In the genomic region with DNA sequence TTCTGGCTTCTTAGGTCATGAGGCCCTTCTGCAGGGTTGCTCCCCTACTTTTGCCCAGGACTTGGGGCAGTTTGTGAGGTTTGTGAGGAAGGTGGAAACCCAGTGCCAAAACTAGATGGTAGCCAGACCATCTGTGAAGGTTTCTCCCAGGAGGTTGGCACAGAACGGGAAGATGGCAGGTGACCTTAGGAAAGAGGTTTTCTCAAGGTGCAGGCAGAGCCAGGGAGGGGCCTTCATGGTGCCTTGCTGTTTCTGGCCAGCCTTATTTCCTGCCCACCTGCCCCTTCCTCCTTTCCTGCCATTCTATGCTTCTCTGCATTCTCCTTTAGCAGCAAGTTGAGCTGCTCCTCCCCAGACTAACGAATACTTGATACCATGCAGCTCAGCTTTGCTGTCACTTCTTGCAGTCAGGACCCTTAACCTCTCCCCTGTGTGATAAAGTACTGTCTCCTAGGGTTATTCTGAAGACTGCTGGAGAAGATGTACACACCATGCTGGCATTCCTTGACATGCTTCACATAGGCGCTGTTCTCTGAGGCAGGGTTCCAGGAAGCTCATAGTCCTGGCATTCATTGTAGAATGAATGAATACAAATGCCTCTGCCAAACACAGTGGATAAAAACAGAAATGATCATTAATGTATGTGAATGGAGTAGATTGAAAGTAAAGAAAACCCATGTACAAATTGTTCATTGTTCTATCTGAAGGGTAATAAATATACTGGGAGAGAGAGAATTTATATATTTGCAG, we compare ENCODE assay signal across 25 cellular contexts.
DNase-seq lines count a peak whose midpoint lies in the region; ATAC-seq and TF ChIP-seq lines count a peak whose summit lies in the region.
"Had no signal": no experiment of that assay in that cellular context is flagged by ENCODE, and none has a peak within 500 bp of the region (broad histone marks: within the 10 kb centered on the region; RNA-seq: fewer than 3 reads in every experiment).

No MANE protein-coding gene starts in this region.

- BruUV-seq in IMR-90 (replicated peaks; lab: Mats Ljungman, UMichigan): no TSS peak

- TF ChIP-seq RAD21 in IMR-90 (IDR thresholded peaks at IDR 0.05; ENCODE audit: low read length): no peak

- peak; percentile 53 for ATAC-seq in IMR-90 (ENCODE audit: low read depth)
- ATAC-seq in central memory CD8-positive, alpha-beta T cell (replicated peaks; ENCODE audit: extremely low read depth, poor library complexity, severe bottlenecking): no peak
- no peak for ATAC-seq in Right ventricle myocardium inferior
- ATAC-seq: activated T-cell treated with anti-CD3 and anti-CD28 coated beads, Interleukin-2, amount 50 U/mL, for 4 hours; body of pancreas; K562; SK-N-SH treated with all-trans-retinoic acid at 6 μM for 48 hours had no signal

- H3K4me1 ChIP-seq in IMR-90 (ENCODE audit: control insufficient read depth, insufficient read depth, low read length) (no peaks in the 10 kb centered on the region), mesendoderm (ENCODE audit: control insufficient read depth, low read depth, low read length) (no peaks in the 10 kb centered on the region)

- dilution Hi-C loops in IMR-90 (cut with HindIII; ENCODE audit: low sequenced_read_pairs, unreplicated experiment): no loop called here

- no peak overlapping the region for H3K18ac ChIP-seq in IMR-90 (ENCODE audit: low read depth, low read length)
- no peak overlapping the region for H3K18ac ChIP-seq in mesendoderm (ENCODE audit: low read length)

- no peak overlapping the region for H2BK5ac ChIP-seq in IMR-90 (ENCODE audit: low read depth, low read length, poor library complexity, severe bottlenecking)
- H2BK5ac ChIP-seq in mesendoderm (ENCODE audit: low read length): no peak overlapping the region

- H3K27me3 Mint-ChIP-seq in central memory CD8-positive, alpha-beta T cell: no peaks in the 10 kb centered on the region

- no peaks in the 10 kb centered on the region for H3K9me3 Mint-ChIP-seq in central memory CD8-positive, alpha-beta T cell
- H3K9me3 Mint-ChIP-seq: activated T-cell treated with anti-CD3 and anti-CD28 coated beads, Interleukin-2, amount 50 U/mL, for 4 hours; T-helper 2 cell treated with Interferon-gamma antibody and Interleukin-4, amounts not matched to agents 5 μg/mL and 100 μg/mL, for 36 hours had no signal

- H2BK15ac ChIP-seq in IMR-90 (ENCODE audit: low read depth, low read length): no peak overlapping the region
- H2BK15ac ChIP-seq in mesendoderm (replicated peaks; ENCODE audit: low read depth): no peak overlapping the region

- H3K4me2 ChIP-seq in IMR-90 (ENCODE audit: low read depth, low read length) (no peak overlapping the region), mesendoderm (ENCODE audit: low read length) (no peak overlapping the region)

- 100% methylated on average over 1 of the region's 3 CpGs; no CpG with 5 or more reads in 1 of the 2 experiments for WGBS in IMR-90 (ENCODE audit: extremely low coverage in 2 of 2, insufficient read length in 1 of 2), 2 experiments
- no CpG with 5 or more reads among the region's 3 CpGs for WGBS in mesendoderm (ENCODE audit: extremely low coverage, insufficient coverage, low lambda C conversion rate)

- CTCF ChIA-PET in IMR-90 (lab: Yijun Ruan, JAX): interaction anchor here (1.5 kb wide), 1 partner anchor 26 kb away, joined by 4 read pairs; no protein-coding TSS in a partner anchor

- H2AFZ ChIP-seq in IMR-90 (replicated peaks; ENCODE audit: low read length, poor library complexity): no peak overlapping the region

- H3K14ac ChIP-seq in IMR-90 (replicated peaks; ENCODE audit: low read depth, low read length): no peak overlapping the region

- no peaks in the 10 kb centered on the region for H3K9me1 ChIP-seq in IMR-90 (ENCODE audit: insufficient read depth, low read length)

- H3K56ac ChIP-seq in IMR-90 (ENCODE audit: extremely low read depth, insufficient read depth, low read length) (no peak overlapping the region), mesendoderm (ENCODE audit: low read length) (no peak overlapping the region)

- no peak overlapping the region for H4K91ac ChIP-seq in IMR-90 (ENCODE audit: insufficient read depth, low read depth, low read length)

- H3K9me3 ChIP-seq in IMR-90 (ENCODE audit: control insufficient read depth, insufficient read depth, low read length): no peaks in the 10 kb centered on the region
- H3K9me3 ChIP-seq: body of pancreas, heart left ventricle had no signal

- H2AK5ac ChIP-seq in IMR-90 (ENCODE audit: low read depth, low read length) (no peak overlapping the region), mesendoderm (ENCODE audit: low read length) (no peak overlapping the region)

- intact Hi-C loops in IMR-90 (cut with micrococcal nuclease): no loop called here
- intact Hi-C loops in Right ventricle myocardium inferior (cut with DNase I): no loop called here

- H3K27ac ChIP-seq in IMR-90 (ENCODE audit: insufficient read depth, low read length): no peak overlapping the region
- no peak overlapping the region for H3K27ac ChIP-seq in mesendoderm (ENCODE audit: low read depth, low read length)
- H3K27ac ChIP-seq: body of pancreas, heart left ventricle had no signal

- H3K4me3 Mint-ChIP-seq in central memory CD8-positive, alpha-beta T cell: no peak overlapping the region
- H3K4me3 Mint-ChIP-seq: activated T-cell treated with anti-CD3 and anti-CD28 coated beads, Interleukin-2, amount 50 U/mL, for 4 hours; T-helper 2 cell treated with Interferon-gamma antibody and Interleukin-4, amounts not matched to agents 5 μg/mL and 100 μg/mL, for 36 hours had no signal

- H3K23ac ChIP-seq in IMR-90 (ENCODE audit: low read depth, low read length): no peak overlapping the region
- H3K23ac ChIP-seq in mesendoderm (ENCODE audit: low read length): no peak overlapping the region

- H3K4me3 ChIP-seq in IMR-90 (ENCODE audit: insufficient read depth, low read depth, low read length) (no peak overlapping the region), mesendoderm (ENCODE audit: low read length) (no peak overlapping the region)
- H3K4me3 ChIP-seq: body of pancreas, heart left ventricle, K562, lung had no signal

- H4K20me1 ChIP-seq in IMR-90 (ENCODE audit: insufficient read depth, low read length): 0 out of 2 replicates have a peak, but pooled peaks cover 2% of the 10 kb centered on the region

- no peak for TF ChIP-seq CTCF in IMR-90 (conservative IDR thresholded peaks at IDR 0.05; ENCODE audit: low read depth, low read length)

- peaks cover 34% of the 10 kb centered on the region for H3K4me1 Mint-ChIP-seq in central memory CD8-positive, alpha-beta T cell

- no peak for TF ChIP-seq POLR2A in IMR-90 (IDR thresholded peaks at IDR 0.05; ENCODE audit: low read depth, low read length)

- H3K79me1 ChIP-seq in IMR-90 (ENCODE audit: low read depth in 1 of 2, low read length in 2 of 2) (peaks cover 0 to 4% of the 10 kb centered on the region in 2 experiments; a peak in 1 of 4 replicates), mesendoderm (ENCODE audit: low read length) (no peaks in the 10 kb centered on the region)

- H3K4ac ChIP-seq in IMR-90 (ENCODE audit: low read depth, low read length): no peak overlapping the region
- H3K4ac ChIP-seq in mesendoderm (ENCODE audit: low read depth, low read length): no peak overlapping the region

- H3K27ac Mint-ChIP-seq in central memory CD8-positive, alpha-beta T cell (ENCODE audit: low read depth): peak overlapping the region; percentile 23
- H3K27ac Mint-ChIP-seq: T-helper 2 cell treated with Interferon-gamma antibody and Interleukin-4, amounts not matched to agents 5 μg/mL and 100 μg/mL, for 36 hours had no signal

- H3K27me3 ChIP-seq in IMR-90 (ENCODE audit: control insufficient read depth, insufficient read depth, low read length) (no peaks in the 10 kb centered on the region), mesendoderm (ENCODE audit: insufficient read depth, low read length, poor library complexity) (no peaks in the 10 kb centered on the region)
- H3K27me3 ChIP-seq: body of pancreas, heart left ventricle had no signal

- H4K5ac ChIP-seq in IMR-90 (ENCODE audit: low read depth, low read length): no peak overlapping the region
- no peak overlapping the region for H4K5ac ChIP-seq in mesendoderm (ENCODE audit: low read length)

- POLR2A ChIA-PET in IMR-90 (lab: Charles Lee; ENCODE audit: unreplicated experiment): no interaction called here

- peaks cover 4% of the 10 kb centered on the region for H3K36me3 Mint-ChIP-seq in central memory CD8-positive, alpha-beta T cell (ENCODE audit: insufficient read depth)

- H2BK120ac ChIP-seq in IMR-90 (ENCODE audit: low read depth, low read length) (no peak overlapping the region), mesendoderm (ENCODE audit: low read depth, low read length) (no peak overlapping the region)

- no peak overlapping the region for H2BK20ac ChIP-seq in IMR-90 (ENCODE audit: low read depth, low read length)

- H4K8ac ChIP-seq in IMR-90 (ENCODE audit: low read depth in 2 of 2, low read length in 2 of 2) (no peak overlapping the region), mesendoderm (ENCODE audit: low read depth, low read length) (no peak overlapping the region)

- H3K9ac ChIP-seq in IMR-90 (ENCODE audit: low read depth, low read length) (no peak overlapping the region), mesendoderm (ENCODE audit: low read length) (no peak overlapping the region)

- no peaks in the 10 kb centered on the region for H3K36me3 ChIP-seq in IMR-90 (ENCODE audit: control insufficient read depth, insufficient read depth, low read length)
- no peaks in the 10 kb centered on the region for H3K36me3 ChIP-seq in mesendoderm (ENCODE audit: control insufficient read depth, insufficient read depth, low read length)
- H3K36me3 ChIP-seq: heart left ventricle had no signal

- DNase-seq in IMR-90: peak; percentile 14
- no peak for DNase-seq in central memory CD8-positive, alpha-beta T cell (ENCODE audit: low spot score in 2 of 2)
- peak; percentile 31 for DNase-seq in left kidney (ENCODE audit: low read depth, low spot score)
- peak; percentile 17 for DNase-seq in putamen (ENCODE audit: low spot score)
- DNase-seq in mesendoderm: no peak
- no peak for DNase-seq in KG1 (lab: John Stamatoyannopoulos, UW)
- no peak for DNase-seq in Right ventricle myocardium inferior (ENCODE audit: missing footprints)
- DNase-seq: activated CD4-positive, alpha-beta T cell treated with anti-CD3 and anti-CD28 coated beads for 4 hours; activated gamma-delta T cell treated with Interleukin-2 at 50 U/mL for 16 hours; activated T-cell treated with anti-CD3 and anti-CD28 coated beads, Interleukin-2, amount 50 U/mL, for 4 hours; body of pancreas; COR-L47; GF-D8; kidney glomerular epithelial cell; NCI-H1436; retina; small intestine; stimulated activated CD4-positive, alpha-beta T cell treated with anti-CD3 and anti-CD28 coated beads, Interleukin-1b, Interleukin-23, amount 100 ng/mL, for 48 hours; stimulated activated CD8-positive, alpha-beta memory T cell treated with anti-CD3 and anti-CD28 coated beads, Interleukin-4, amount 100 ng/mL, for 48 hours; trophoblast cell had no signal

- no peaks in the 10 kb centered on the region for H3K79me2 ChIP-seq in mesendoderm (ENCODE audit: control insufficient read depth, insufficient read depth, low read length)

- in situ Hi-C loops in IMR-90 (cut with MboI; ENCODE audit: low sequenced_read_pairs): loop anchor here (10.0 kb wide), 1 partner anchor 133 kb away; no protein-coding TSS in a partner anchor

- H2AK9ac ChIP-seq in IMR-90 (replicated peaks; ENCODE audit: low read depth, low read length, poor library complexity): no peak overlapping the region

Comparison
In these comparisons a context has a peak if more than half of its experiments do, and no peak if none do; other contexts are left out.
1. DNase-seq: peak in IMR-90 (single experiment), left kidney (single experiment) and putamen (single experiment); none in central memory CD8-positive, alpha-beta T cell (0 of 2), mesendoderm (single experiment), KG1 (single experiment) and Right ventricle myocardium inferior (single experiment).